18 cellular contexts compared by ENCODE assay signal in the genomic region with DNA sequence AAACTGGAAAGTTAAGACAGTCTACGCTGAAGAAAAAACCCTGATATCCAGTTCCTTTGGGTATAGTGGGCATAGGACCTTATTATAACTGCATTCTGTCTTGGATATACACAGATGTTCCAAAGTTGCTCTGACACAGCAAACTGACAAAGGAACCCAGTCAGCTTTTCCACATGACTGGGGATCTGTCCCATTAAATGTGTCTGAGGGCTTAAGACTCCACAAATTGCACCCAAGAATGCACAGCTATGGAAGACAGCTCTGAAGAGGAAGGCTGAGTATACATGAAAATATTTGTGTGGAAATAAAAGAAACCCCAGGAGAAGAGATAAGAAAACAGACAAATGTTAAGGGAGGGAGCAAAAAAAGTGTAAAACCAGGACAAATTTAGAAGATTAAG.
DNase-seq lines count a peak whose midpoint lies in the region; ATAC-seq and TF ChIP-seq lines count a peak whose summit lies in the region.
"Had no signal": no experiment of that assay in that cellular context is flagged by ENCODE, and none has a peak within 500 bp of the region (broad histone marks: within the 10 kb centered on the region; RNA-seq: fewer than 3 reads in every experiment).

No MANE protein-coding gene starts in this region.

- peak overlapping the region in 53 of 59 donors; percentile 1 to 91 (median 67) for H3K27ac ChIP-seq in dorsolateral prefrontal cortex
- H3K27ac ChIP-seq in thyroid gland = peak overlapping the region; percentile 18 to 75 (median 68)
- H3K27ac ChIP-seq: uterus had no signal

- peak overlapping the region in 3 of 59 donors; percentile 3 to 14 (median 10) for H3K4me3 ChIP-seq in dorsolateral prefrontal cortex
- H3K4me3 ChIP-seq in thyroid gland (replicated peaks in 1 of 3) = no peak overlapping the region
- H3K4me3 ChIP-seq: K562, lung, uterus had no signal

- peak overlapping the region; percentile 66 for H3K27ac Mint-ChIP-seq in activated T-cell treated with anti-CD3 and anti-CD28 coated beads, Interleukin-2, amount 50 U/mL, for 72 hours
- no peak overlapping the region for H3K27ac Mint-ChIP-seq in mesothelial cell of epicardium
- H3K27ac Mint-ChIP-seq: activated naive CD8-positive, alpha-beta T cell treated with anti-CD3 and anti-CD28 coated beads for 36 hours had no signal

- no peaks in the 10 kb centered on the region for H3K27me3 ChIP-seq in dorsolateral prefrontal cortex
- no peaks in the 10 kb centered on the region for H3K27me3 ChIP-seq in thyroid gland
- H3K27me3 ChIP-seq: uterus had no signal

- no peak for DNase-seq in activated T-cell treated with anti-CD3 and anti-CD28 coated beads, Interleukin-2, amount 50 U/mL, for 72 hours
- no peak for DNase-seq in activated T-cell treated with anti-CD3 and anti-CD28 coated beads, Interleukin-2, amount 50 U/mL, for 1 hour
- DNase-seq in dorsolateral prefrontal cortex (no peak), myocyte (ENCODE audit: low read depth) (peak; percentile 23), thyroid gland (peak; percentile 11 to 14), DMS 273 (lab: John Stamatoyannopoulos, UW; ENCODE audit: unreplicated experiment) (no peak), mesothelial cell of epicardium (ENCODE audit: low spot score in 2 of 2, unreplicated experiment in 2 of 2) (no peak), NCI-H1436 treated with DMSO at 0.1 percent for 48 hours (lab: John Stamatoyannopoulos, UW) (no peak)
- DNase-seq: activated naive CD8-positive, alpha-beta T cell treated with anti-CD3 and anti-CD28 coated beads for 36 hours; CD8-positive, alpha-beta T cell; cerebellar nuclear complex; NCI-H2107; NCI-H748 treated with DMSO at 0.1 percent for 48 hours; PC-3; SK-N-SH; uterus had no signal

- TF ChIP-seq CTCF in dorsolateral prefrontal cortex (IDR thresholded peaks at IDR 0.05 in 54 of 56, conservative IDR thresholded peaks at IDR 0.05 in 2 of 56; ENCODE audit: low read depth in 1 of 56, partially characterized antibody in 56 of 56) (no peak), thyroid gland (IDR thresholded peaks at IDR 0.05) (no peak), mesothelial cell of epicardium (IDR thresholded peaks at IDR 0.05; ENCODE audit: unreplicated experiment) (no peak)

- H3K36me3 Mint-ChIP-seq in activated T-cell treated with anti-CD3 and anti-CD28 coated beads, Interleukin-2, amount 50 U/mL, for 72 hours (ENCODE audit: insufficient read depth in 2 of 2) = peaks cover 5% of the 10 kb centered on the region in 2 donors
- peaks cover 14% of the 10 kb centered on the region for H3K36me3 Mint-ChIP-seq in mesothelial cell of epicardium

- peaks cover under 1% of the 10 kb centered on the region for H3K4me1 Mint-ChIP-seq in activated T-cell treated with anti-CD3 and anti-CD28 coated beads, Interleukin-2, amount 50 U/mL, for 72 hours (ENCODE audit: low read depth)
- peaks cover 4% of the 10 kb centered on the region for H3K4me1 Mint-ChIP-seq in mesothelial cell of epicardium
- H3K4me1 Mint-ChIP-seq: activated naive CD8-positive, alpha-beta T cell treated with anti-CD3 and anti-CD28 coated beads for 36 hours had no signal

- H3K36me3 ChIP-seq in thyroid gland = peaks cover 0 to 3% of the 10 kb centered on the region in 2 donors
- H3K36me3 ChIP-seq: uterus had no signal

- H3K4me3 Mint-ChIP-seq in activated T-cell treated with anti-CD3 and anti-CD28 coated beads, Interleukin-2, amount 50 U/mL, for 72 hours = no peak overlapping the region
- H3K4me3 Mint-ChIP-seq in mesothelial cell of epicardium = no peak overlapping the region
- H3K4me3 Mint-ChIP-seq: activated naive CD8-positive, alpha-beta T cell treated with anti-CD3 and anti-CD28 coated beads for 36 hours; CD8-positive, alpha-beta T cell had no signal

- 80 to 93% methylated on average over 1 of the region's 1 CpG for WGBS in thyroid gland, 2 donors

- no peak for TF ChIP-seq POLR2A in thyroid gland (IDR thresholded peaks at IDR 0.05)

- H3K9me3 ChIP-seq in thyroid gland = no peaks in the 10 kb centered on the region
- H3K9me3 ChIP-seq: SK-N-SH, uterus had no signal

- H3K9me3 Mint-ChIP-seq in activated T-cell treated with anti-CD3 and anti-CD28 coated beads, Interleukin-2, amount 50 U/mL, for 72 hours = no peaks in the 10 kb centered on the region
- H3K9me3 Mint-ChIP-seq in mesothelial cell of epicardium = no peaks in the 10 kb centered on the region
- H3K9me3 Mint-ChIP-seq: activated naive CD8-positive, alpha-beta T cell treated with anti-CD3 and anti-CD28 coated beads for 36 hours; CD8-positive, alpha-beta T cell had no signal

- intact Hi-C loops in dorsolateral prefrontal cortex (cut with DNase I) = loop anchor here in 1 of 2 donors (5.0 to 10.0 kb wide), 2 partner anchors 41 to 108 kb away; no protein-coding TSS in a partner anchor
- intact Hi-C loops in thyroid gland (cut with DNase I) = no loop called here

- no peaks in the 10 kb centered on the region for H3K27me3 Mint-ChIP-seq in activated T-cell treated with anti-CD3 and anti-CD28 coated beads, Interleukin-2, amount 50 U/mL, for 72 hours (ENCODE audit: low read depth)
- H3K27me3 Mint-ChIP-seq in mesothelial cell of epicardium (ENCODE audit: low read depth) = no peaks in the 10 kb centered on the region
- H3K27me3 Mint-ChIP-seq: activated naive CD8-positive, alpha-beta T cell treated with anti-CD3 and anti-CD28 coated beads for 36 hours had no signal

- ATAC-seq in activated T-cell treated with anti-CD3 and anti-CD28 coated beads, Interleukin-2, amount 50 U/mL, for 72 hours (replicated peaks in 1 of 2) = no peak
- ATAC-seq: CD8-positive, alpha-beta T cell; K562; PC-3 had no signal

- peaks cover 10 to 22% of the 10 kb centered on the region in 2 donors for H3K4me1 ChIP-seq in thyroid gland
- H3K4me1 ChIP-seq: uterus had no signal

Comparison
In these comparisons a context has a peak if more than half of its experiments do, and no peak if none do; other contexts are left out.
1. DNase-seq: peak in myocyte (single experiment) and thyroid gland (2 of 2); none in activated T-cell treated with anti-CD3 and anti-CD28 coated beads, Interleukin-2, amount 50 U/mL, for 72 hours (0 of 2), activated T-cell treated with anti-CD3 and anti-CD28 coated beads, Interleukin-2, amount 50 U/mL, for 1 hour (single experiment), dorsolateral prefrontal cortex (0 of 10), DMS 273 (single experiment), mesothelial cell of epicardium (0 of 2) and NCI-H1436 treated with DMSO at 0.1 percent for 48 hours (single experiment).